In genomic region chr15:55660153-55660552, GRCh38 we compare ENCODE assay signal across 17 cellular contexts.
DNase-seq lines count a peak whose midpoint lies in the region; ATAC-seq, FAIRE-seq and TF ChIP-seq lines count a peak whose summit lies in the region.
"Had no signal": no experiment of that assay in that cellular context is flagged by ENCODE, and none has a peak within 500 bp of the region (broad histone marks: within the 10 kb centered on the region; RNA-seq: fewer than 3 reads in every experiment).

No MANE protein-coding gene starts in this region.

- H3K4me1 ChIP-seq in A549 = peaks cover 10% of the 10 kb centered on the region
- peaks cover 41% of the 10 kb centered on the region for H3K4me1 ChIP-seq in HUES6 (ENCODE audit: control insufficient read depth, insufficient read depth, low read length)
- peaks cover 9% of the 10 kb centered on the region for H3K4me1 ChIP-seq in A673 (ENCODE audit: insufficient read depth, low read length, poor library complexity, severe bottlenecking)
- H3K4me1 ChIP-seq: Peyer's patch had no signal

- peaks cover 17% of the 10 kb centered on the region for H3K36me3 Mint-ChIP-seq in neural crest cell (ENCODE audit: low read depth)
- H3K36me3 Mint-ChIP-seq: CD14-positive monocyte had no signal

- FAIRE-seq in A549 (lab: Jason Lieb, UNC) = peak; percentile 36

- H3K27me3 ChIP-seq in HUES6 (ENCODE audit: control insufficient read depth, insufficient read depth, low read length) (no peaks in the 10 kb centered on the region), A673 (replicated peaks; ENCODE audit: insufficient read depth, low read depth, low read length, poor library complexity) (no peaks in the 10 kb centered on the region)
- H3K27me3 ChIP-seq: Peyer's patch had no signal

- ATAC-seq in A549 (no peak), GM18511 (IDR thresholded peaks at IDR 0.05; ENCODE audit: unreplicated experiment) (no peak), GM19395 (IDR thresholded peaks at IDR 0.05; ENCODE audit: unreplicated experiment) (no peak)

- H3K4me1 Mint-ChIP-seq in neural crest cell = peaks cover 72% of the 10 kb centered on the region
- H3K4me1 Mint-ChIP-seq: CD14-positive monocyte had no signal

- peak overlapping the region; percentile 60 for H3K4me3 Mint-ChIP-seq in neural crest cell
- H3K4me3 Mint-ChIP-seq: CD14-positive monocyte had no signal

- H3K9ac ChIP-seq in HUES6 (ENCODE audit: low read length) = no peak overlapping the region

- CTCF ChIA-PET in A549 (lab: Yijun Ruan, JAX) = interaction anchor here (1.0 to 4.5 kb wide), 4 partner anchors 11 to 115 kb away, joined by 3 to 36 read pairs (median 8); no protein-coding TSS in a partner anchor
- CTCF ChIA-PET in A673 (lab: Charles Lee) = no interaction called here

- no peak for TF ChIP-seq EP300 in A549 (IDR thresholded peaks at IDR 0.05)

- POLR2A ChIA-PET in A549 (lab: Yijun Ruan, JAX) (no interaction called here), A673 (lab: Charles Lee; ENCODE audit: low non-redundant PET) (no interaction called here)

- H3K4me3 ChIP-seq in A549 (no peak overlapping the region), HUES6 (ENCODE audit: low read depth, low read length) (no peak overlapping the region), A673 (ENCODE audit: low read depth, low read length, poor library complexity, severe bottlenecking) (no peak overlapping the region)
- H3K4me3 ChIP-seq: Peyer's patch had no signal

- H3K27ac ChIP-seq in A549 (no peak overlapping the region), HUES6 (ENCODE audit: low read depth, low read length) (peak overlapping the region; percentile 29), A673 (ENCODE audit: low read depth, low read length, poor library complexity, severe bottlenecking) (no peak overlapping the region)
- H3K27ac ChIP-seq: Peyer's patch had no signal

- H3K27me3 Mint-ChIP-seq in neural crest cell (ENCODE audit: low read depth) = no peaks in the 10 kb centered on the region

- H3K9me3 Mint-ChIP-seq in neural crest cell = no peaks in the 10 kb centered on the region

- TF ChIP-seq CTCF in A549 (IDR thresholded peaks at IDR 0.05) = no peak
- no peak for TF ChIP-seq CTCF in neural crest cell (conservative IDR thresholded peaks at IDR 0.05)
- no peak for TF ChIP-seq CTCF in A673 (conservative IDR thresholded peaks at IDR 0.05; ENCODE audit: low read depth, low read length)

- DNase-seq in A549 (ENCODE audit: low read depth in 1 of 2, low spot score in 1 of 2) (no peak), fibroblast of peridontal ligament (ENCODE audit: extremely low read depth) (peak; percentile 10), neural crest cell (ENCODE audit: low read depth, low spot score) (no peak), A673 (ENCODE audit: low spot score) (no peak), SIG-M5 (lab: John Stamatoyannopoulos, UW) (no peak)
- DNase-seq: COR-L47, DMS153, EL, KG1, NCI-H1092, NCI-H774, Peyer's patch, SHP77 had no signal

- no peak overlapping the region for H3K4me2 ChIP-seq in A549

- H3K9me3 ChIP-seq in A549 = no peaks in the 10 kb centered on the region
- H3K9me3 ChIP-seq in HUES6 (ENCODE audit: control insufficient read depth, insufficient read depth, low read depth, low read length) = no peaks in the 10 kb centered on the region
- no peaks in the 10 kb centered on the region for H3K9me3 ChIP-seq in A673 (ENCODE audit: low read depth, low read length, poor library complexity, severe bottlenecking)
- H3K9me3 ChIP-seq: Peyer's patch had no signal

- BruUV-seq in A673 (replicated peaks; lab: Mats Ljungman, UMichigan) = no TSS peak

- intact Hi-C loops in A673 (cut with micrococcal nuclease; ENCODE audit: unreplicated experiment) = no loop called here

- peak overlapping the region; percentile 85 for H3K27ac Mint-ChIP-seq in neural crest cell (ENCODE audit: unreplicated experiment)
- H3K27ac Mint-ChIP-seq: CD14-positive monocyte had no signal

- WGBS in A549 (ENCODE audit: missing lambda C conversion rate) = 92% methylated on average over 5 of the region's 5 CpGs

- TF ChIP-seq RAD21 in A549 (conservative IDR thresholded peaks at IDR 0.05 in 1 of 2, IDR thresholded peaks at IDR 0.05 in 1 of 2) = no peak

- TF ChIP-seq POLR2A in A549 (IDR thresholded peaks at IDR 0.05; ENCODE audit: low read length) = no peak

- peaks cover 2% of the 10 kb centered on the region; the same call in 1 of the 2 replicates for H3K36me3 ChIP-seq in HUES6 (ENCODE audit: control insufficient read depth, insufficient read depth, low read length)
- no peaks in the 10 kb centered on the region for H3K36me3 ChIP-seq in A673 (ENCODE audit: insufficient read depth, low read length, poor library complexity, severe bottlenecking)
- H3K36me3 ChIP-seq: Peyer's patch had no signal

TF ChIP-seq in A549, 52 proteins besides CTCF, POLR2A, EP300 and RAD21:
- TF ChIP-seq RNF2 (IDR thresholded peaks at IDR 0.05; ENCODE audit: borderline replicate concordance, low read depth) (no peak), CHD2 (IDR thresholded peaks at IDR 0.05; ENCODE audit: low read length, partially characterized antibody) (no peak), MAZ (IDR thresholded peaks at IDR 0.05; ENCODE audit: borderline replicate concordance, low read depth, low read length) (no peak), HOXA7 (CRISPR knock-in tag; IDR thresholded peaks at IDR 0.05) (no peak), JUN (IDR thresholded peaks at IDR 0.05) (no peak), NPAS2 (CRISPR knock-in tag; IDR thresholded peaks at IDR 0.05; ENCODE audit: borderline replicate concordance) (no peak), FOXS1 (CRISPR knock-in tag; IDR thresholded peaks at IDR 0.05) (no peak), E2F6 (IDR thresholded peaks at IDR 0.05; ENCODE audit: borderline replicate concordance, low read depth) (no peak), CHD4 (IDR thresholded peaks at IDR 0.05; ENCODE audit: borderline replicate concordance) (no peak), CEBPB (IDR thresholded peaks at IDR 0.05) (no peak), TP53 (CRISPR knock-in tag; IDR thresholded peaks at IDR 0.05) (no peak), EHF (CRISPR knock-in tag; IDR thresholded peaks at IDR 0.05) (no peak), PBX3 (IDR thresholded peaks at IDR 0.05) (no peak), KDM1A (IDR thresholded peaks at IDR 0.05; ENCODE audit: low read depth) (no peak), BHLHE40 (IDR thresholded peaks at IDR 0.05; ENCODE audit: low read depth, low read length) (no peak)
